In genomic region chr2:180924078-180924477, GRCh38 we compare ENCODE assay signal across 36 cellular contexts.
"Had no signal": no experiment of that assay in that cellular context is flagged by ENCODE, and none has a peak within 500 bp of the region (broad histone marks: within the 10 kb centered on the region; RNA-seq: fewer than 3 reads in every experiment).

No MANE protein-coding gene starts in this region.

- ATAC-seq: activated CD8-positive, alpha-beta T cell treated with anti-CD3 and anti-CD28 coated beads for 36 hours; activated naive CD8-positive, alpha-beta T cell treated with anti-CD3 and anti-CD28 coated beads, Interleukin-2, amount 50 U/mL, for 24 hours; activated T-cell treated with anti-CD3 and anti-CD28 coated beads, Interleukin-2, amount 50 U/mL, for 4 hours; activated T-cell treated with anti-CD3 and anti-CD28 coated beads, Interleukin-2, amount 50 U/mL, for 72 hours; activated T-helper 17 cell treated with anti-CD3 and anti-CD28 coated beads, Interleukin-2, amount 50 U/mL, for 72 hours had no signal

- H3K4me3 ChIP-seq: ascending aorta, cardiac muscle cell had no signal

- H3K9me3 ChIP-seq: ascending aorta had no signal

- H3K4me3 Mint-ChIP-seq: activated B cell treated with CpG ODN at 0.5 μM for 24 hours; activated CD4-positive, alpha-beta memory T cell treated with anti-CD3 and anti-CD28 coated beads for 36 hours; activated CD4-positive, alpha-beta T cell treated with anti-CD3 and anti-CD28 coated beads, Interleukin-2, amount 10 ng/mL, durations not matched to agents 24 days and 14 days; activated CD8-positive, alpha-beta T cell treated with anti-CD3 and anti-CD28 coated beads for 36 hours; activated naive CD4-positive, alpha-beta T cell treated with anti-CD3 and anti-CD28 coated beads, Interleukin-2, amount 10 ng/mL, durations not matched to agents 7 days and 5 days; activated naive CD4-positive, alpha-beta T cell treated with anti-CD3 and anti-CD28 coated beads, Interleukin-2, amount 50 U/mL, for 24 hours; activated naive CD8-positive, alpha-beta T cell; activated naive CD8-positive, alpha-beta T cell treated with anti-CD3 and anti-CD28 coated beads, Interleukin-2, amount 10 ng/mL, durations not matched to agents 7 days and 5 days; activated naive CD8-positive, alpha-beta T cell treated with anti-CD3 and anti-CD28 coated beads, Interleukin-2, amount 50 U/mL, for 24 hours; activated T-cell treated with anti-CD3 and anti-CD28 coated beads, Interleukin-2, amount 50 U/mL, for 4 hours; activated T-cell treated with anti-CD3 and anti-CD28 coated beads, Interleukin-2, amount 50 U/mL, for 72 hours; activated T-helper 1 cell treated with anti-CD3 and anti-CD28 coated beads, Interleukin-12 subunit alpha, Interleukin-12 subunit beta, Interleukin-2, Interleukin-4 antibody, amounts not matched to agents 30 ng/mL and 10 ng/mL and 1 ng/mL, durations not matched to agents 14 hours and 24 hours and 36 hours; activated T-helper 17 cell treated with anti-CD3 and anti-CD28 coated beads, Interleukin-2, amount 50 U/mL, for 72 hours; brain; central memory CD8-positive, alpha-beta T cell; T-helper 1 cell treated with Interleukin-12 subunit alpha and Interleukin-12 subunit beta and Interleukin-4 antibody, amounts not matched to agents 30 μg/mL and 1 μg/mL, for 36 hours; T-helper 2 cell treated with Interferon-gamma antibody and Interleukin-4, amounts not matched to agents 5 μg/mL and 100 μg/mL, for 36 hours had no signal

- DNase-seq: activated B cell treated with CpG ODN at 0.5 μM for 24 hours; activated CD4-positive, alpha-beta memory T cell treated with anti-CD3 and anti-CD28 coated beads for 36 hours; activated CD4-positive, alpha-beta T cell treated with anti-CD3 and anti-CD28 coated beads for 4 hours; activated CD4-positive, alpha-beta T cell treated with anti-CD3 and anti-CD28 coated beads, Interleukin-2, amount 10 ng/mL, durations not matched to agents 24 days and 14 days; activated CD4-positive, alpha-beta T cell treated with anti-CD3 and anti-CD28 coated beads, Interleukin-2, amount 50 U/mL, for 1 hour; activated CD4-positive, alpha-beta T cell treated with anti-CD3 and anti-CD28 coated beads, Interleukin-2, amount 50 U/mL, for 4 hours; activated CD4-positive, CD25-positive, alpha-beta regulatory T cell treated with anti-CD3 and anti-CD28 coated beads, Interleukin-2, amount 50 U/mL, for 72 hours; activated CD8-positive, alpha-beta memory T cell treated with anti-CD3 and anti-CD28 coated beads, Interleukin-2, amount 50 U/mL, for 4 hours; activated CD8-positive, alpha-beta T cell treated with anti-CD3 and anti-CD28 coated beads for 36 hours; activated effector memory CD4-positive, alpha-beta T cell treated with Interleukin-2 at 50 U/mL for 16 hours; activated gamma-delta T cell; activated naive CD4-positive, alpha-beta T cell treated with anti-CD3 and anti-CD28 coated beads, Interleukin-2, amount 10 ng/mL, durations not matched to agents 7 days and 5 days; activated naive CD4-positive, alpha-beta T cell treated with Interleukin-2 at 50 U/mL for 16 hours; activated naive CD8-positive, alpha-beta T cell treated with anti-CD3 and anti-CD28 coated beads, Interleukin-2, amount 10 ng/mL, durations not matched to agents 7 days and 5 days; activated naive CD8-positive, alpha-beta T cell treated with anti-CD3 and anti-CD28 coated beads, Interleukin-2, amount 50 U/mL, for 24 hours; activated T-cell treated with anti-CD3 and anti-CD28 coated beads for 4 hours; activated T-cell treated with anti-CD3 and anti-CD28 coated beads, Interleukin-2, amount 50 U/mL, for 1 hour; activated T-cell treated with anti-CD3 and anti-CD28 coated beads, Interleukin-2, amount 50 U/mL, for 4 hours; activated T-cell treated with anti-CD3 and anti-CD28 coated beads, Interleukin-2, amount 50 U/mL, for 72 hours; amygdala; anterior cingulate cortex; caudate nucleus; cerebellar nuclear complex; T-helper 1 cell; T-helper 2 cell; T-helper 9 cell had no signal

- H3K4me1 Mint-ChIP-seq: activated B cell treated with CpG ODN at 0.5 μM for 24 hours; activated CD4-positive, alpha-beta T cell treated with anti-CD3 and anti-CD28 coated beads, Interleukin-2, amount 10 ng/mL, durations not matched to agents 24 days and 14 days; activated naive CD4-positive, alpha-beta T cell treated with anti-CD3 and anti-CD28 coated beads, Interleukin-2, amount 10 ng/mL, durations not matched to agents 7 days and 5 days; activated naive CD4-positive, alpha-beta T cell treated with anti-CD3 and anti-CD28 coated beads, Interleukin-2, amount 50 U/mL, for 24 hours; activated naive CD8-positive, alpha-beta T cell treated with anti-CD3 and anti-CD28 coated beads, Interleukin-2, amount 10 ng/mL, durations not matched to agents 7 days and 5 days; activated naive CD8-positive, alpha-beta T cell treated with anti-CD3 and anti-CD28 coated beads, Interleukin-2, amount 50 U/mL, for 24 hours; activated T-helper 17 cell treated with anti-CD3 and anti-CD28 coated beads, Interleukin-2, amount 50 U/mL, for 72 hours; central memory CD8-positive, alpha-beta T cell had no signal

- H3K27ac Mint-ChIP-seq: activated B cell treated with CpG ODN at 0.5 μM for 24 hours; activated CD4-positive, alpha-beta memory T cell treated with anti-CD3 and anti-CD28 coated beads for 36 hours; activated CD4-positive, alpha-beta T cell treated with anti-CD3 and anti-CD28 coated beads, Interleukin-2, amount 10 ng/mL, durations not matched to agents 24 days and 14 days; activated CD8-positive, alpha-beta T cell treated with anti-CD3 and anti-CD28 coated beads for 36 hours; activated naive CD4-positive, alpha-beta T cell treated with anti-CD3 and anti-CD28 coated beads, Interleukin-2, amount 10 ng/mL, durations not matched to agents 7 days and 5 days; activated naive CD4-positive, alpha-beta T cell treated with anti-CD3 and anti-CD28 coated beads, Interleukin-2, amount 50 U/mL, for 24 hours; activated naive CD8-positive, alpha-beta T cell; activated naive CD8-positive, alpha-beta T cell treated with anti-CD3 and anti-CD28 coated beads, Interleukin-2, amount 10 ng/mL, durations not matched to agents 7 days and 5 days; activated naive CD8-positive, alpha-beta T cell treated with anti-CD3 and anti-CD28 coated beads, Interleukin-2, amount 50 U/mL, for 24 hours; activated T-cell treated with anti-CD3 and anti-CD28 coated beads, Interleukin-2, amount 50 U/mL, for 72 hours; activated T-helper 1 cell treated with anti-CD3 and anti-CD28 coated beads, Interleukin-12 subunit alpha, Interleukin-12 subunit beta, Interleukin-2, Interleukin-4 antibody, amounts not matched to agents 30 ng/mL and 10 ng/mL and 1 ng/mL, durations not matched to agents 14 hours and 24 hours and 36 hours; activated T-helper 17 cell treated with anti-CD3 and anti-CD28 coated beads, Interleukin-2, amount 50 U/mL, for 72 hours; T-helper 1 cell treated with Interleukin-12 subunit alpha and Interleukin-12 subunit beta and Interleukin-4 antibody, amounts not matched to agents 30 μg/mL and 1 μg/mL, for 36 hours; T-helper 2 cell treated with Interferon-gamma antibody and Interleukin-4, amounts not matched to agents 5 μg/mL and 100 μg/mL, for 36 hours had no signal

- H3K36me3 Mint-ChIP-seq: activated CD4-positive, alpha-beta memory T cell treated with anti-CD3 and anti-CD28 coated beads for 36 hours; activated naive CD4-positive, alpha-beta T cell treated with anti-CD3 and anti-CD28 coated beads, Interleukin-2, amount 10 ng/mL, durations not matched to agents 7 days and 5 days; activated naive CD4-positive, alpha-beta T cell treated with anti-CD3 and anti-CD28 coated beads, Interleukin-2, amount 50 U/mL, for 24 hours; activated naive CD8-positive, alpha-beta T cell; activated naive CD8-positive, alpha-beta T cell treated with anti-CD3 and anti-CD28 coated beads, Interleukin-2, amount 10 ng/mL, durations not matched to agents 7 days and 5 days; brain had no signal

- H3K36me3 ChIP-seq: ascending aorta, cardiac muscle cell had no signal

- H3K9me3 Mint-ChIP-seq: activated B cell treated with CpG ODN at 0.5 μM for 24 hours; activated CD4-positive, alpha-beta memory T cell treated with anti-CD3 and anti-CD28 coated beads for 36 hours; activated CD4-positive, alpha-beta T cell treated with anti-CD3 and anti-CD28 coated beads, Interleukin-2, amount 10 ng/mL, durations not matched to agents 24 days and 14 days; activated CD8-positive, alpha-beta T cell treated with anti-CD3 and anti-CD28 coated beads for 36 hours; activated naive CD4-positive, alpha-beta T cell treated with anti-CD3 and anti-CD28 coated beads, Interleukin-2, amount 10 ng/mL, durations not matched to agents 7 days and 5 days; activated naive CD4-positive, alpha-beta T cell treated with anti-CD3 and anti-CD28 coated beads, Interleukin-2, amount 50 U/mL, for 24 hours; activated naive CD8-positive, alpha-beta T cell treated with anti-CD3 and anti-CD28 coated beads, Interleukin-2, amount 10 ng/mL, durations not matched to agents 7 days and 5 days; activated naive CD8-positive, alpha-beta T cell treated with anti-CD3 and anti-CD28 coated beads, Interleukin-2, amount 50 U/mL, for 24 hours; activated T-cell treated with anti-CD3 and anti-CD28 coated beads, Interleukin-2, amount 50 U/mL, for 4 hours; activated T-cell treated with anti-CD3 and anti-CD28 coated beads, Interleukin-2, amount 50 U/mL, for 72 hours; activated T-helper 1 cell treated with anti-CD3 and anti-CD28 coated beads, Interleukin-12 subunit alpha, Interleukin-12 subunit beta, Interleukin-2, Interleukin-4 antibody, amounts not matched to agents 30 ng/mL and 10 ng/mL and 1 ng/mL, durations not matched to agents 14 hours and 24 hours and 36 hours; activated T-helper 17 cell treated with anti-CD3 and anti-CD28 coated beads, Interleukin-2, amount 50 U/mL, for 72 hours; central memory CD8-positive, alpha-beta T cell; T-helper 1 cell treated with Interleukin-12 subunit alpha and Interleukin-12 subunit beta and Interleukin-4 antibody, amounts not matched to agents 30 μg/mL and 1 μg/mL, for 36 hours; T-helper 2 cell treated with Interferon-gamma antibody and Interleukin-4, amounts not matched to agents 5 μg/mL and 100 μg/mL, for 36 hours had no signal
